ENCODE assay signal across 15 cellular contexts in the genomic region with DNA sequence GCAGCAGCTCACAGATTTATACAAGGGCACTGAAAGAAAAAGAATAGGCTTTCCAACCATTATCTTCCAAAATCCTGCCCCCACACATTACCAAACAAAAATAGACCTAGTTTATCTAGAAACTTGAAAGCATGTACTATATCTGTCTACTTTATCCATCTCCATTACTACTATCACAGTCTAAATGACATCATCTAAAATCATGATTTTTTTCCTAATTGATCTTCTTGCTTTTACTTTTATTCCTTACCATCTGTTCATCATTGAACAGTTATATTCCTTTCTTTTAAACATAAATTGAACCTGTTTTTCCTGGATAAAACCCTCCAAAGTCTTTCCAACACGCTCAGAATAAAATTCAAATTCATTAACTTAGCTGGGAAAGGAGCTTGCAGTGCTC.
DNase-seq lines count a peak whose midpoint lies in the region; ATAC-seq and TF ChIP-seq lines count a peak whose summit lies in the region.
"Had no signal": no experiment of that assay in that cellular context is flagged by ENCODE, and none has a peak within 500 bp of the region (broad histone marks: within the 10 kb centered on the region; RNA-seq: fewer than 3 reads in every experiment).

No MANE protein-coding gene starts in this region.

- H3K4me1 ChIP-seq in Caco-2: no peaks in the 10 kb centered on the region
- H3K4me1 ChIP-seq: BLaER1, HAP-1 had no signal

- H3K27me3 ChIP-seq in Caco-2 (replicated peaks; ENCODE audit: control insufficient read depth, insufficient read depth, low read length): no peaks in the 10 kb centered on the region
- H3K27me3 ChIP-seq: BLaER1 had no signal

- no peaks in the 10 kb centered on the region for H3K4me1 Mint-ChIP-seq in activated CD8-positive, alpha-beta memory T cell treated with anti-CD3 and anti-CD28 coated beads, Interleukin-2, amount 10 ng/mL, durations not matched to agents 7 days and 5 days
- H3K4me1 Mint-ChIP-seq in Caco-2 (ENCODE audit: low read depth, unreplicated experiment) (no peaks in the 10 kb centered on the region), glutamatergic neuron (ENCODE audit: low read depth, unreplicated experiment) (no peaks in the 10 kb centered on the region)
- H3K4me1 Mint-ChIP-seq: B cell; CD4-positive, CD25-positive, alpha-beta regulatory T cell had no signal

- TF ChIP-seq CTCF in Caco-2 (IDR thresholded peaks at IDR 0.05; ENCODE audit: insufficient read depth in 1 of 2, low read depth in 1 of 2, low read length in 1 of 2, severe bottlenecking in 1 of 2, unreplicated experiment in 1 of 2) (no peak), glutamatergic neuron (IDR thresholded peaks at IDR 0.05; ENCODE audit: partially characterized antibody, unreplicated experiment) (no peak)

- POLR2A ChIA-PET in Caco-2 (lab: Charles Lee): no interaction called here

- H3K36me3 ChIP-seq in Caco-2 (ENCODE audit: control insufficient read depth, insufficient read depth, low read length): no peaks in the 10 kb centered on the region
- H3K36me3 ChIP-seq: BLaER1, HAP-1 had no signal

- H3K9me3 ChIP-seq in Caco-2: 0 out of 2 replicates have a peak, but pooled peaks cover 6% of the 10 kb centered on the region
- H3K9me3 ChIP-seq: BLaER1, HAP-1 had no signal

- H3K27ac Mint-ChIP-seq in activated CD8-positive, alpha-beta memory T cell treated with anti-CD3 and anti-CD28 coated beads, Interleukin-2, amount 10 ng/mL, durations not matched to agents 7 days and 5 days: peak overlapping the region; percentile 33
- peak overlapping the region; percentile 48 for H3K27ac Mint-ChIP-seq in Caco-2 (ENCODE audit: unreplicated experiment)
- H3K27ac Mint-ChIP-seq in glutamatergic neuron (ENCODE audit: unreplicated experiment): peak overlapping the region; percentile 53
- H3K27ac Mint-ChIP-seq: B cell; CD4-positive, CD25-positive, alpha-beta regulatory T cell; CD8-positive, alpha-beta T cell had no signal

- CTCF ChIA-PET in activated CD8-positive, alpha-beta memory T cell treated with anti-CD3 and anti-CD28 coated beads, Interleukin-2, amount 10 ng/mL, durations not matched to agents 7 days and 5 days (lab: Charles Lee): interaction anchor here (1.2 kb wide), 1 partner anchor 775 kb away, joined by 5 read pairs; no protein-coding TSS in a partner anchor
- CTCF ChIA-PET in Caco-2 (lab: Charles Lee): interaction anchor here (0.7 to 1.3 kb wide), 2 partner anchors 47 to 601 kb away, joined by 4 to 6 read pairs; no protein-coding TSS in a partner anchor

- DNase-seq in activated CD8-positive, alpha-beta memory T cell treated with anti-CD3 and anti-CD28 coated beads, Interleukin-2, amount 10 ng/mL, durations not matched to agents 7 days and 5 days: no peak
- no peak for DNase-seq in activated CD8-positive, alpha-beta memory T cell treated with anti-CD3 and anti-CD28 coated beads, Interleukin-2, amount 50 U/mL, for 48 hours
- DNase-seq in Caco-2 (no peak), glutamatergic neuron (no peak), ecto neural progenitor cell (ENCODE audit: low spot score) (no peak), islet precursor cell (no peak)
- DNase-seq: Calu3; CD4-positive, CD25-positive, alpha-beta regulatory T cell; CD8-positive, alpha-beta T cell; DMS53; DND-41; GOT3 had no signal

- ATAC-seq in activated CD8-positive, alpha-beta memory T cell treated with anti-CD3 and anti-CD28 coated beads, Interleukin-2, amount 10 ng/mL, durations not matched to agents 7 days and 5 days: no peak
- ATAC-seq: CD8-positive, alpha-beta T cell had no signal

- BruUV-seq in Caco-2 (replicated peaks; lab: Mats Ljungman, UMichigan): no TSS peak

- no peaks in the 10 kb centered on the region for H3K36me3 Mint-ChIP-seq in activated CD8-positive, alpha-beta memory T cell treated with anti-CD3 and anti-CD28 coated beads, Interleukin-2, amount 10 ng/mL, durations not matched to agents 7 days and 5 days
- H3K36me3 Mint-ChIP-seq in Caco-2 (ENCODE audit: insufficient read depth, unreplicated experiment) (no peaks in the 10 kb centered on the region), glutamatergic neuron (ENCODE audit: unreplicated experiment) (no peaks in the 10 kb centered on the region)
- H3K36me3 Mint-ChIP-seq: CD4-positive, CD25-positive, alpha-beta regulatory T cell; CD8-positive, alpha-beta T cell had no signal

- no peak overlapping the region for H3K4me3 ChIP-seq in Caco-2 (ENCODE audit: low read depth, low read length)
- H3K4me3 ChIP-seq: BLaER1, HAP-1 had no signal

- intact Hi-C loops in Caco-2 (cut with micrococcal nuclease; ENCODE audit: unreplicated experiment): loop anchor here (5.0 kb wide), 1 partner anchor 799 kb away; no protein-coding TSS in a partner anchor

- no peak overlapping the region for H3K4me3 Mint-ChIP-seq in activated CD8-positive, alpha-beta memory T cell treated with anti-CD3 and anti-CD28 coated beads, Interleukin-2, amount 10 ng/mL, durations not matched to agents 7 days and 5 days
- H3K4me3 Mint-ChIP-seq in Caco-2 (ENCODE audit: unreplicated experiment): no peak overlapping the region
- H3K4me3 Mint-ChIP-seq in glutamatergic neuron (ENCODE audit: unreplicated experiment): no peak overlapping the region
- H3K4me3 Mint-ChIP-seq: B cell; CD4-positive, CD25-positive, alpha-beta regulatory T cell; CD8-positive, alpha-beta T cell had no signal

- H3K9me3 Mint-ChIP-seq in activated CD8-positive, alpha-beta memory T cell treated with anti-CD3 and anti-CD28 coated beads, Interleukin-2, amount 10 ng/mL, durations not matched to agents 7 days and 5 days (ENCODE audit: low read depth): no peaks in the 10 kb centered on the region
- H3K9me3 Mint-ChIP-seq in Caco-2 (ENCODE audit: unreplicated experiment) (no peaks in the 10 kb centered on the region), glutamatergic neuron (ENCODE audit: unreplicated experiment) (no peaks in the 10 kb centered on the region)
- H3K9me3 Mint-ChIP-seq: CD4-positive, CD25-positive, alpha-beta regulatory T cell; CD8-positive, alpha-beta T cell had no signal

- H3K27me3 Mint-ChIP-seq in activated CD8-positive, alpha-beta memory T cell treated with anti-CD3 and anti-CD28 coated beads, Interleukin-2, amount 10 ng/mL, durations not matched to agents 7 days and 5 days: peaks cover 13% of the 10 kb centered on the region
- H3K27me3 Mint-ChIP-seq in Caco-2 (ENCODE audit: insufficient read depth, unreplicated experiment): no peaks in the 10 kb centered on the region
- H3K27me3 Mint-ChIP-seq in glutamatergic neuron (ENCODE audit: unreplicated experiment): no peaks in the 10 kb centered on the region
